ENCODE assay signal across 9 cellular contexts in the genomic region with DNA sequence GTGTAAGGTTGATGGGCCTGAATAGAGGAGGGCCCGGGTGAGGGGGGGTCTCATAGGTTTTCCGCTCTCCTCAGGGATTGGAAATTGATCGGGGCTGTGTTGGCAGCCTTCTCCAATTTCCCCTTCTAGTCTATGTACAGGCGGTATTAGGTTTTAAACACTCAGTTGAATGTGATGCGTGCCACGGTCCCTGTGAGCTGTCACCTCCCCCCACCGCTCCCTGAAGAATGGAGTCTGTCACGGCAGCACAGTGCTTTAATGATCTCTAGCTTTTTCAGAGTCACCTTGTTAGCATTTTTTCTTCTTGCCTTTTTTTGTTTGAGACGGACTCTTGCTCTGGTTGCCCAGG. TPM values are rescaled to one million over a fixed set of nuclear protein-coding genes. Genes with fewer than 3 reads are reported as not detected.
DNase-seq lines count a peak whose midpoint lies in the region; ATAC-seq, FAIRE-seq and TF ChIP-seq lines count a peak whose summit lies in the region.
"Had no signal": no experiment of that assay in that cellular context is flagged by ENCODE, and none has a peak within 500 bp of the region (broad histone marks: within the 10 kb centered on the region; RNA-seq: fewer than 3 reads in every experiment).

No MANE protein-coding gene starts in this region.

- DNase-seq in GM12865 (ENCODE audit: low read depth) (peak; percentile 33), astrocyte of the spinal cord (ENCODE audit: low read depth, low spot score) (no peak), HepG2 (ENCODE audit: low spot score) (peak; percentile 18), substantia nigra (lab: John Stamatoyannopoulos, UW) (peak in 1 of 49 donors; percentile 22), SHP77 treated with DMSO at 0.1 percent for 48 hours (lab: John Stamatoyannopoulos, UW) (no peak), HK-2 (ENCODE audit: unreplicated experiment) (no peak), H4 (ENCODE audit: low spot score) (no peak)

- H4K20me1 ChIP-seq in Loucy (ENCODE audit: insufficient read depth, low read length, poor library complexity, severe bottlenecking) (peaks cover 56% of the 10 kb centered on the region), HepG2 (ENCODE audit: insufficient read depth, low read length) (peaks cover 24% of the 10 kb centered on the region)

- WGBS in HepG2 (ENCODE audit: low lambda C conversion rate) = 11% methylated on average over 8 of the region's 9 CpGs

- POLR2A ChIA-PET in HepG2 (lab: Yijun Ruan, JAX) = interaction anchor here (0.8 kb wide), 1 partner anchor 789 kb away, joined by 3 read pairs; the partner anchor contains the start of gene ZDHHC7

- H3K9me3 ChIP-seq in Loucy (ENCODE audit: insufficient read depth, low read depth, low read length) (no peaks in the 10 kb centered on the region), HepG2 (ENCODE audit: low read length) (no peaks in the 10 kb centered on the region)

- H3K4me1 ChIP-seq in Loucy (ENCODE audit: insufficient read depth, low read length, poor library complexity, severe bottlenecking) (peaks cover 45% of the 10 kb centered on the region), HepG2 (ENCODE audit: insufficient read depth, low read length) (peaks cover 45% of the 10 kb centered on the region)

- H3K27ac ChIP-seq in HepG2 (ENCODE audit: extremely low read length, insufficient read depth, low read length) (peak overlapping the region; percentile 92), substantia nigra (ENCODE audit: low read depth, low read length, poor library complexity, severe bottlenecking) (peak overlapping the region; percentile 74)

- FAIRE-seq in HepG2 (lab: Jason Lieb, UNC) = no peak
- FAIRE-seq: TTC549 had no signal

- H3K4me2 ChIP-seq in Loucy (ENCODE audit: low read depth, low read length, poor library complexity, severe bottlenecking) = peak overlapping the region; percentile 95
- peak overlapping the region; percentile 91 for H3K4me2 ChIP-seq in HepG2 (ENCODE audit: low read depth, low read length)

- CTCF ChIA-PET in HepG2 (lab: Yijun Ruan, JAX; ENCODE audit: low intra/inter-chr PET ratio, low total read pairs) = no interaction called here

- TF ChIP-seq EP300 in HepG2 (IDR thresholded peaks at IDR 0.05; ENCODE audit: low read depth in 2 of 2, low read length in 2 of 2) (no peak), HepG2 (CRISPR knock-in tag; IDR thresholded peaks at IDR 0.05; ENCODE audit: borderline replicate concordance) (no peak)

- no peaks in the 10 kb centered on the region for H3F3A ChIP-seq in Loucy (ENCODE audit: low read depth)

- H3K27me3 ChIP-seq in Loucy (ENCODE audit: insufficient read depth, low read length, poor library complexity, severe bottlenecking) (peaks cover 10% of the 10 kb centered on the region), HepG2 (ENCODE audit: control insufficient read depth in 1 of 2, insufficient read depth in 2 of 2, low read length in 2 of 2) (no peaks in the 10 kb centered on the region; a peak in 1 of 5 replicates)

- no peak for TF ChIP-seq POLR2A in HepG2 (IDR thresholded peaks at IDR 0.05; ENCODE audit: insufficient read depth in 1 of 2, low read depth in 2 of 2, low read length in 2 of 2)

- H2AFZ ChIP-seq in Loucy (ENCODE audit: low read length) (no peak overlapping the region), HepG2 (ENCODE audit: low read length) (no peak overlapping the region)

- TF ChIP-seq RAD21 in HepG2 (CRISPR knock-in tag; IDR thresholded peaks at IDR 0.05) = no peak

- peaks cover 81% of the 10 kb centered on the region for H3K79me2 ChIP-seq in Loucy (ENCODE audit: insufficient read depth, low read length)
- H3K79me2 ChIP-seq in HepG2 (ENCODE audit: insufficient read depth, low read length) = peaks cover 73% of the 10 kb centered on the region

- no peaks in the 10 kb centered on the region for H3K9me2 ChIP-seq in Loucy (replicated peaks; ENCODE audit: low read depth, low read length)

- no peak for TF ChIP-seq CTCF in GM12865 (IDR thresholded peaks at IDR 0.05; ENCODE audit: insufficient read depth, low read depth, low read length, missing control alignments)
- TF ChIP-seq CTCF in Loucy (conservative IDR thresholded peaks at IDR 0.05; ENCODE audit: low read length) = no peak
- TF ChIP-seq CTCF in astrocyte of the spinal cord (IDR thresholded peaks at IDR 0.05; ENCODE audit: low read depth, low read length) = no peak
- no peak for TF ChIP-seq CTCF in HepG2 (CRISPR knock-in tag; IDR thresholded peaks at IDR 0.05)

- in situ Hi-C loops in astrocyte of the spinal cord (cut with HindIII; ENCODE audit: low sequenced_read_pairs) = no loop called here
- in situ Hi-C loops in HepG2 (cut with HindIII; ENCODE audit: extremely low pct_ligation_motif_present, low pct_unique_long_range_greater_than_20kb) = loop anchor here (25.0 kb wide), 1 partner anchor 712 kb away; the partner anchor contains the start of gene FOXF1

- peak; percentile 13 for ATAC-seq in HepG2

- H3K9ac ChIP-seq in Loucy (ENCODE audit: low read depth, low read length, poor library complexity, severe bottlenecking) = peak overlapping the region; percentile 97
- H3K9ac ChIP-seq in HepG2 (ENCODE audit: insufficient read depth, low read depth, low read length) = peak overlapping the region; percentile 97

- intact Hi-C loops in HepG2 (cut with micrococcal nuclease; ENCODE audit: unreplicated experiment) = no loop called here

- peaks cover 25% of the 10 kb centered on the region for H3K36me3 ChIP-seq in Loucy (ENCODE audit: insufficient read depth, low read length)
- peaks cover 28 to 57% of the 10 kb centered on the region in 2 experiments for H3K36me3 ChIP-seq in HepG2 (replicated peaks in 1 of 2; ENCODE audit: control insufficient read depth in 1 of 2, insufficient read depth in 2 of 2, low read length in 2 of 2)

- no TSS peak for BruUV-seq in HepG2 (replicated peaks; lab: Mats Ljungman, UMichigan)

- H3K4me3 ChIP-seq in GM12865 (ENCODE audit: low read depth, low read length) = peak overlapping the region; percentile 75
- H3K4me3 ChIP-seq in Loucy (ENCODE audit: low read length, poor library complexity, severe bottlenecking) = peak overlapping the region; percentile 99
- peak overlapping the region; percentile 93 for H3K4me3 ChIP-seq in astrocyte of the spinal cord (ENCODE audit: low read depth, low read length)
- H3K4me3 ChIP-seq in HepG2 (replicated peaks in 1 of 3; ENCODE audit: insufficient read depth in 1 of 3, low read depth in 2 of 3, low read length in 3 of 3) = peak overlapping the region; percentile 85 to 100 (median 89)

RNA-seq across cellular contexts. Expression of gene COX4I1, which starts 0.8 kb away (rescaled TPM):
- 631 and 658 TPM in 2 replicates for total RNA-seq in HepG2 (2016; rRNA removed; fragmentation: Illumina TruSeq; extraction: Trizol)
- 381 and 407 TPM in 2 replicates for total RNA-seq in HepG2 (2016; cell fraction: cytosol; rRNA removed; fragmentation: Illumina TruSeq; extraction: Trizol; ENCODE audit: low read depth)
- total RNA-seq in HepG2 (2016; cell fraction: insoluble cytoplasmic fraction; rRNA removed; fragmentation: Illumina TruSeq; extraction: Trizol) = 648 and 655 TPM in 2 replicates
- 496 and 528 TPM in 2 replicates for total RNA-seq in HepG2 (2016; cell fraction: membrane; rRNA removed; fragmentation: Illumina TruSeq; extraction: Trizol)
- total RNA-seq in HepG2 (2016; cell fraction: nucleus; rRNA removed; fragmentation: Illumina TruSeq; extraction: Trizol) = 310 and 337 TPM in 2 replicates
- 838 and 902 TPM in 2 replicates for polyA plus RNA-seq in HepG2 (2011; rRNA removed)
- polyA plus RNA-seq in HepG2 (2011; cell fraction: cytosol; rRNA removed) = 1,053 and 1,212 TPM in 2 replicates
- polyA plus RNA-seq in HepG2 (2011; cell fraction: nucleus; rRNA removed) = 388 and 389 TPM in 2 replicates
- polyA plus RNA-seq in HepG2 (2012) = 443 and 505 TPM in 2 replicates
- 414 and 464 TPM in 2 replicates for polyA plus RNA-seq in HepG2 (2016; cell fraction: cytosol; fragmentation: Illumina TruSeq; extraction: Trizol; ENCODE audit: low read depth)
- polyA plus RNA-seq in HepG2 (2016; cell fraction: insoluble cytoplasmic fraction; fragmentation: Illumina TruSeq; extraction: Trizol; ENCODE audit: low read depth) = 675 and 705 TPM in 2 replicates
- polyA plus RNA-seq in HepG2 (2016; cell fraction: membrane; fragmentation: Illumina TruSeq; extraction: Trizol; ENCODE audit: low read depth) = 456 and 498 TPM in 2 replicates
- polyA plus RNA-seq in HepG2 (2016; cell fraction: nucleus; fragmentation: Illumina TruSeq; extraction: Trizol; ENCODE audit: insufficient read depth, low read depth) = 604 and 614 TPM in 2 replicates
- polyA minus RNA-seq in HepG2 (2011; rRNA and poly(A)+ RNA removed; ENCODE audit: low replicate concordance) = 364 and 524 TPM in 2 replicates
- 143 and 144 TPM in 2 replicates for polyA minus RNA-seq in HepG2 (2011; cell fraction: cytosol; rRNA and poly(A)+ RNA removed)
- 99.5 and 129 TPM in 2 replicates for polyA minus RNA-seq in HepG2 (2011; cell fraction: nucleus; rRNA and poly(A)+ RNA removed)
- 685 and 712 TPM in 2 replicates for total RNA-seq in H4 (2014; rRNA removed; shearing (Covaris generic))

RNA-seq across cellular contexts. Expression of gene EMC8, which starts 1.0 kb away (rescaled TPM):
- total RNA-seq in HepG2 (2016; rRNA removed; fragmentation: Illumina TruSeq; extraction: Trizol) = 47.6 and 55.0 TPM in 2 replicates
- total RNA-seq in HepG2 (2016; cell fraction: cytosol; rRNA removed; fragmentation: Illumina TruSeq; extraction: Trizol; ENCODE audit: low read depth) = 56.6 and 69.3 TPM in 2 replicates
- total RNA-seq in HepG2 (2016; cell fraction: insoluble cytoplasmic fraction; rRNA removed; fragmentation: Illumina TruSeq; extraction: Trizol) = 42.9 and 52.9 TPM in 2 replicates
- 53.7 and 67.6 TPM in 2 replicates for total RNA-seq in HepG2 (2016; cell fraction: membrane; rRNA removed; fragmentation: Illumina TruSeq; extraction: Trizol)
- total RNA-seq in HepG2 (2016; cell fraction: nucleus; rRNA removed; fragmentation: Illumina TruSeq; extraction: Trizol) = 34.0 and 36.1 TPM in 2 replicates
- 71.6 and 76.0 TPM in 2 replicates for polyA plus RNA-seq in HepG2 (2011; rRNA removed)
- 60.8 and 68.0 TPM in 2 replicates for polyA plus RNA-seq in HepG2 (2011; cell fraction: cytosol; rRNA removed)
- polyA plus RNA-seq in HepG2 (2011; cell fraction: nucleus; rRNA removed) = 45.9 and 50.4 TPM in 2 replicates
- 29.9 and 30.5 TPM in 2 replicates for polyA plus RNA-seq in HepG2 (2012)
- 65.3 and 83.6 TPM in 2 replicates for polyA plus RNA-seq in HepG2 (2016; cell fraction: cytosol; fragmentation: Illumina TruSeq; extraction: Trizol; ENCODE audit: low read depth)
- polyA plus RNA-seq in HepG2 (2016; cell fraction: insoluble cytoplasmic fraction; fragmentation: Illumina TruSeq; extraction: Trizol; ENCODE audit: low read depth) = 58.1 and 66.0 TPM in 2 replicates
- 59.1 and 73.6 TPM in 2 replicates for polyA plus RNA-seq in HepG2 (2016; cell fraction: membrane; fragmentation: Illumina TruSeq; extraction: Trizol; ENCODE audit: low read depth)
- 69.1 and 78.6 TPM in 2 replicates for polyA plus RNA-seq in HepG2 (2016; cell fraction: nucleus; fragmentation: Illumina TruSeq; extraction: Trizol; ENCODE audit: insufficient read depth, low read depth)
- 61.8 and 82.3 TPM in 2 replicates for polyA minus RNA-seq in HepG2 (2011; rRNA and poly(A)+ RNA removed; ENCODE audit: low replicate concordance)
- 27.0 and 43.3 TPM in 2 replicates for polyA minus RNA-seq in HepG2 (2011; cell fraction: cytosol; rRNA and poly(A)+ RNA removed)
- polyA minus RNA-seq in HepG2 (2011; cell fraction: nucleus; rRNA and poly(A)+ RNA removed) = 44.0 and 45.6 TPM in 2 replicates
- 57.9 and 72.0 TPM in 2 replicates for total RNA-seq in H4 (2014; rRNA removed; shearing (Covaris generic))

RNA-seq across cellular contexts. Expression of gene C16orf74, which starts 49.4 kb away (rescaled TPM):
- total RNA-seq in HepG2 (2016; rRNA removed; fragmentation: Illumina TruSeq; extraction: Trizol) = 0.13 TPM in 1 of 2 replicates, not detected in the other
- 0.35 TPM in 1 of 2 replicates, not detected in the other for total RNA-seq in HepG2 (2016; cell fraction: cytosol; rRNA removed; fragmentation: Illumina TruSeq; extraction: Trizol; ENCODE audit: low read depth)
- total RNA-seq in HepG2 (2016; cell fraction: insoluble cytoplasmic fraction; rRNA removed; fragmentation: Illumina TruSeq; extraction: Trizol) = not detected in 2 replicates
- total RNA-seq in HepG2 (2016; cell fraction: membrane; rRNA removed; fragmentation: Illumina TruSeq; extraction: Trizol) = not detected in 2 replicates
- not detected in 2 replicates for total RNA-seq in HepG2 (2016; cell fraction: nucleus; rRNA removed; fragmentation: Illumina TruSeq; extraction: Trizol)
- 0.26 and 0.29 TPM in 2 replicates for polyA plus RNA-seq in HepG2 (2011; rRNA removed)
- 0.13 and 0.28 TPM in 2 replicates for polyA plus RNA-seq in HepG2 (2011; cell fraction: cytosol; rRNA removed)
- 0.16 and 0.37 TPM in 2 replicates for polyA plus RNA-seq in HepG2 (2011; cell fraction: nucleus; rRNA removed)
- not detected in 2 replicates for polyA plus RNA-seq in HepG2 (2012)
- polyA plus RNA-seq in HepG2 (2016; cell fraction: cytosol; fragmentation: Illumina TruSeq; extraction: Trizol; ENCODE audit: low read depth) = 0.35 and 0.65 TPM in 2 replicates
- polyA plus RNA-seq in HepG2 (2016; cell fraction: insoluble cytoplasmic fraction; fragmentation: Illumina TruSeq; extraction: Trizol; ENCODE audit: low read depth) = not detected in 2 replicates
- polyA plus RNA-seq in HepG2 (2016; cell fraction: membrane; fragmentation: Illumina TruSeq; extraction: Trizol; ENCODE audit: low read depth) = 0.33 TPM in 1 of 2 replicates, not detected in the other
- polyA plus RNA-seq in HepG2 (2016; cell fraction: nucleus; fragmentation: Illumina TruSeq; extraction: Trizol; ENCODE audit: insufficient read depth, low read depth) = not detected in 2 replicates
- polyA minus RNA-seq in HepG2 (2011; rRNA and poly(A)+ RNA removed; ENCODE audit: low replicate concordance) = 0.44 and 7.8 TPM in 2 replicates
- polyA minus RNA-seq in HepG2 (2011; cell fraction: cytosol; rRNA and poly(A)+ RNA removed) = not detected in 2 replicates
- polyA minus RNA-seq in HepG2 (2011; cell fraction: nucleus; rRNA and poly(A)+ RNA removed) = not detected in 2 replicates
- total RNA-seq in H4 (2014; rRNA removed; shearing (Covaris generic)) = 4.7 and 5.8 TPM in 2 replicates

Comparison
In these comparisons a context has a peak if more than half of its experiments do, and no peak if none do; other contexts are left out.
1. DNase-seq: peak in GM12865 (single experiment) and HepG2 (single experiment); none in astrocyte of the spinal cord (single experiment), SHP77 treated with DMSO at 0.1 percent for 48 hours (single experiment), HK-2 (single experiment) and H4 (single experiment).
2. Peak in every context shown above with its lines, with median percentiles within 50 percentile points of each other: H3K4me3 ChIP-seq.